In genomic region chr18:52060612-52061259, GRCh38 we compare ENCODE assay signal across 26 cellular contexts.
DNase-seq lines count a peak whose midpoint lies in the region; ATAC-seq, FAIRE-seq and TF ChIP-seq lines count a peak whose summit lies in the region.
"Had no signal": no experiment of that assay in that cellular context is flagged by ENCODE, and none has a peak within 500 bp of the region (broad histone marks: within the 10 kb centered on the region; RNA-seq: fewer than 3 reads in every experiment).

No MANE protein-coding gene starts in this region.

- TF ChIP-seq RAD21 in HepG2 (CRISPR knock-in tag; IDR thresholded peaks at IDR 0.05), result no peak

- H3K79me2 ChIP-seq in HepG2 (ENCODE audit: insufficient read depth, low read length), result no peaks in the 10 kb centered on the region

- no peak overlapping the region for H3K9ac ChIP-seq in HepG2 (ENCODE audit: insufficient read depth, low read depth, low read length)
- H3K9ac ChIP-seq: BLaER1 had no signal

- ATAC-seq in HepG2 (peak; percentile 82), right lobe of liver (no peak)
- ATAC-seq in stimulated activated naive CD8-positive, alpha-beta T cell treated with anti-CD3 and anti-CD28 coated beads, Interleukin-15, Interleukin-2, amounts not matched to agents 100 U/mL and 50 U/mL, for 24 hours, result no peak
- ATAC-seq: mucosa of descending colon, Right ventricle myocardium inferior, upper lobe of right lung had no signal

- H2AFZ ChIP-seq in HepG2 (ENCODE audit: low read length), result peak overlapping the region; percentile 27

- peak overlapping the region; percentile 38 for H3K27ac ChIP-seq in HepG2 (ENCODE audit: extremely low read length, insufficient read depth, low read length)
- H3K27ac ChIP-seq in right lobe of liver, result no peak overlapping the region
- H3K27ac ChIP-seq: BLaER1, cardiac muscle cell, HL-60, upper lobe of right lung had no signal

- CTCF ChIA-PET in HepG2 (lab: Yijun Ruan, JAX; ENCODE audit: low intra/inter-chr PET ratio, low total read pairs), result no interaction called here

- TF ChIP-seq EP300 in HepG2 (IDR thresholded peaks at IDR 0.05; ENCODE audit: low read depth in 2 of 2, low read length in 2 of 2) (no peak), HepG2 (CRISPR knock-in tag; IDR thresholded peaks at IDR 0.05; ENCODE audit: borderline replicate concordance) (no peak)

- POLR2A ChIA-PET in HepG2 (lab: Yijun Ruan, JAX), result no interaction called here

- intact Hi-C loops in HepG2 (cut with micrococcal nuclease; ENCODE audit: unreplicated experiment), result no loop called here
- intact Hi-C loops in right lobe of liver (cut with DNase I), result no loop called here

- H3K4me3 ChIP-seq in HepG2 (replicated peaks in 1 of 3; ENCODE audit: insufficient read depth in 1 of 3, low read depth in 2 of 3, low read length in 3 of 3), result peak overlapping the region in 1 of 3 experiments; percentile 41; a peak in 2 of 6 replicates
- H3K4me3 ChIP-seq in right lobe of liver, result no peak overlapping the region
- H3K4me3 ChIP-seq: BLaER1, cardiac muscle cell, mucosa of descending colon, upper lobe of right lung had no signal

- H3K27me3 ChIP-seq in HepG2 (ENCODE audit: control insufficient read depth in 1 of 2, insufficient read depth in 2 of 2, low read length in 2 of 2) (no peaks in the 10 kb centered on the region), right lobe of liver (no peaks in the 10 kb centered on the region)
- H3K27me3 ChIP-seq: BLaER1, cardiac muscle cell, upper lobe of right lung had no signal

- DNase-seq in HepG2 (ENCODE audit: low spot score) (peak; percentile 18), right lobe of liver (no peak), NCI-H748 (lab: John Stamatoyannopoulos, UW; ENCODE audit: unreplicated experiment) (peak; percentile 99), iPS DF 19.7 (ENCODE audit: low read depth, low spot score) (peak; percentile 2), NCI-H226 (no peak), cortex of kidney (lab: John Stamatoyannopoulos, UW) (no peak), HT-29 (ENCODE audit: low spot score) (no peak)
- no peak for DNase-seq in stimulated activated naive CD8-positive, alpha-beta T cell treated with anti-CD3 and anti-CD28 coated beads, Interleukin-15, Interleukin-2, amounts not matched to agents 100 U/mL and 50 U/mL, for 24 hours
- DNase-seq: activated CD4-positive, alpha-beta T cell treated with anti-CD3 and anti-CD28 coated beads for 1 hour; activated CD8-positive, alpha-beta memory T cell treated with anti-CD3 and anti-CD28 coated beads for 24 hours; activated naive CD4-positive, alpha-beta T cell treated with anti-CD3 and anti-CD28 coated beads, Interleukin-2, amount 50 U/mL, for 16 hours; activated T-cell treated with anti-CD3 and anti-CD28 coated beads, Interleukin-2, amount 50 U/mL, for 48 hours; Calu3; islet precursor cell; mucosa of descending colon; NCI-H2029 treated with DMSO at 0.1 percent for 48 hours; NCI-H510A treated with DMSO at 0.1 percent for 48 hours; nephron progenitor cell; posterior cingulate gyrus; substantia nigra; T1000; upper lobe of right lung had no signal

- H3K36me3 ChIP-seq in HepG2 (replicated peaks in 1 of 2; ENCODE audit: control insufficient read depth in 1 of 2, insufficient read depth in 2 of 2, low read length in 2 of 2) (no peaks in the 10 kb centered on the region), right lobe of liver (no peaks in the 10 kb centered on the region)
- H3K36me3 ChIP-seq: BLaER1, cardiac muscle cell, upper lobe of right lung had no signal

- TF ChIP-seq CTCF in HepG2 (CRISPR knock-in tag; IDR thresholded peaks at IDR 0.05) (no peak), right lobe of liver (IDR thresholded peaks at IDR 0.05) (no peak)

- FAIRE-seq in HepG2 (lab: Jason Lieb, UNC), result no peak

- in situ Hi-C loops in HepG2 (cut with HindIII; ENCODE audit: extremely low pct_ligation_motif_present, low pct_unique_long_range_greater_than_20kb), result no loop called here

- no peaks in the 10 kb centered on the region for H4K20me1 ChIP-seq in HepG2 (ENCODE audit: insufficient read depth, low read length)
- H4K20me1 ChIP-seq: BLaER1 had no signal

- H3K9me3 ChIP-seq in HepG2 (ENCODE audit: low read length) (peaks cover 16% of the 10 kb centered on the region; the same call in 1 of the 2 replicates), right lobe of liver (no peaks in the 10 kb centered on the region)
- H3K9me3 ChIP-seq: BLaER1, upper lobe of right lung had no signal

- H3K4me2 ChIP-seq in HepG2 (ENCODE audit: low read depth, low read length), result peak overlapping the region; percentile 62
- H3K4me2 ChIP-seq: BLaER1 had no signal

- BruUV-seq in HepG2 (replicated peaks; lab: Mats Ljungman, UMichigan), result no TSS peak

- WGBS in HepG2 (ENCODE audit: low lambda C conversion rate), result 20% methylated on average over 3 of the region's 3 CpGs
- 19% methylated on average over 3 of the region's 3 CpGs for WGBS in right lobe of liver (ENCODE audit: insufficient coverage, low coverage, low lambda C conversion rate, missing lambda C conversion rate)

- H3K4me1 ChIP-seq in HepG2 (ENCODE audit: insufficient read depth, low read length), result peaks cover 30% of the 10 kb centered on the region
- no peaks in the 10 kb centered on the region for H3K4me1 ChIP-seq in right lobe of liver
- H3K4me1 ChIP-seq: BLaER1, upper lobe of right lung had no signal

- TF ChIP-seq POLR2A in HepG2 (IDR thresholded peaks at IDR 0.05; ENCODE audit: insufficient read depth in 1 of 2, low read depth in 2 of 2, low read length in 2 of 2) (no peak), right lobe of liver (IDR thresholded peaks at IDR 0.05) (no peak)

TF ChIP-seq in HepG2, 621 proteins besides CTCF, POLR2A, EP300 and RAD21 (continues in another document):
- no peak for TF ChIP-seq UBTF (CRISPR knock-in tag; IDR thresholded peaks at IDR 0.05)
- no peak for TF ChIP-seq PCBP1 (IDR thresholded peaks at IDR 0.05; ENCODE audit: borderline replicate concordance, low read depth, low read length)
- TF ChIP-seq ONECUT2 (CRISPR knock-in tag; IDR thresholded peaks at IDR 0.05), result no peak
- TF ChIP-seq ZNF275 (CRISPR knock-in tag; IDR thresholded peaks at IDR 0.05; ENCODE audit: borderline replicate concordance), result no peak
- TF ChIP-seq ZNF577 (CRISPR knock-in tag; IDR thresholded peaks at IDR 0.05; ENCODE audit: borderline replicate concordance, low read depth), result no peak
- peak; percentile 28; the same call in 1 of the 2 replicates for TF ChIP-seq TBX2 (CRISPR knock-in tag; IDR thresholded peaks at IDR 0.05; ENCODE audit: borderline replicate concordance)
- no peak for TF ChIP-seq FLYWCH1 (CRISPR knock-in tag; IDR thresholded peaks at IDR 0.05)
- no peak for TF ChIP-seq ZNF75D (CRISPR knock-in tag; IDR thresholded peaks at IDR 0.05; ENCODE audit: borderline replicate concordance)
- no peak for TF ChIP-seq ZNF576 (CRISPR knock-in tag; IDR thresholded peaks at IDR 0.05)
- no peak for TF ChIP-seq ELF1 (CRISPR knock-in tag; IDR thresholded peaks at IDR 0.05)
- TF ChIP-seq MIXL1 (CRISPR knock-in tag; IDR thresholded peaks at IDR 0.05), result 0 out of 2 replicates have a peak, but pooled peaks have one; percentile 33

Comparison
In these comparisons a context has a peak if more than half of its experiments do, and no peak if none do; other contexts are left out.
1. DNase-seq: peak in HepG2 (single experiment), NCI-H748 (single experiment) and iPS DF 19.7 (single experiment); none in right lobe of liver (0 of 3), stimulated activated naive CD8-positive, alpha-beta T cell treated with anti-CD3 and anti-CD28 coated beads, Interleukin-15, Interleukin-2, amounts not matched to agents 100 U/mL and 50 U/mL, for 24 hours (single experiment), NCI-H226 (single experiment), cortex of kidney (single experiment) and HT-29 (single experiment).